In the genomic region with DNA sequence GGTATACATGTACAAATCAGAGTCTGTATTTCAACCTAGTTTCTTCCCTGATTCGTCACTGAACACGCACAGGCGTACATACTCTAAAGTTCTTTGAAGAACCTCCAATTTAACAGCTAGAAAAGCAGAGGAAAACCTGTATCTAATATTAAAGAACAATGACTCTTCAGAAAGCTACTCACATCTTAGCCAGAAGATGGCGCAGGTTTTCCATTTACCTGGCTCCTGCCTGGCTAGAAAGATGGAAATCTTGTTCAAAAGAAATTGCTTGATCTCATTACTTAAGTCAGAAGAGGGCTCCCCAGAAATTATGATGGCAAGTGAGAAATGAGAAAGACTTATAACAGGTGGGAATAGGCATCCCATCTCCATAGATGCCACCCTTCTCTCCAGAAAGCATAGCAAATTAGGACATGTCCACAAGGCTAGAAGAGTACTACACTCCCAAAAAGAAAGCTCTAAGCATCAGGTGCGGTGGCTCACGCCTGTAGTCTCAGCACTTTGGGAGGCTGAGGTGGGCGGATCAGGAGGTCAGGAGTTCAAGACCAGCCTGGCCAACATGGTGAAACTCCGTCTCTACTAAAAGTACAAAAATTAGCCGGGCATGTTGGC, we compare ENCODE assay signal across 8 cellular contexts. TPM values are rescaled to one million over a fixed set of nuclear protein-coding genes. Genes with fewer than 3 reads are reported as not detected.
DNase-seq lines count a peak whose midpoint lies in the region; ATAC-seq, FAIRE-seq and TF ChIP-seq lines count a peak whose summit lies in the region.

No MANE protein-coding gene starts in this region.

- CTCF ChIA-PET in AG04449 (lab: Yijun Ruan, JAX) = interaction anchor here (0.6 to 5.5 kb wide), 23 partner anchors 9 to 573 kb away, joined by 3 to 120 read pairs (median 5); no protein-coding TSS in a partner anchor
- CTCF ChIA-PET in T-cell (lab: Charles Lee) = interaction anchor here (0.5 to 2.1 kb wide), 17 partner anchors 11 to 1269 kb away, joined by 3 to 16 read pairs (median 4); no protein-coding TSS in a partner anchor

- no peak overlapping the region for H3K27ac Mint-ChIP-seq in T-cell

- peaks cover 0 to 7% of the 10 kb centered on the region in 2 donors for H3K27me3 Mint-ChIP-seq in T-cell

- H3K4me1 Mint-ChIP-seq in T-cell = no peaks in the 10 kb centered on the region

- ATAC-seq in T-cell (replicated peaks in 1 of 4) (no peak), HG02610 (IDR thresholded peaks at IDR 0.05; ENCODE audit: unreplicated experiment) (no peak)

- TF ChIP-seq POLR2A in H54 (IDR thresholded peaks at IDR 0.05; ENCODE audit: low read depth, low read length) = no peak

- TF ChIP-seq CTCF in AG04449 (IDR thresholded peaks at IDR 0.05; ENCODE audit: insufficient read depth, low read length, missing control alignments) = peak; percentile 67

- no peak overlapping the region for H3K4me3 ChIP-seq in AG04449 (ENCODE audit: low read depth, low read length)

- H3K9me3 Mint-ChIP-seq in T-cell = no peaks in the 10 kb centered on the region

- no peak overlapping the region for H3K4me3 Mint-ChIP-seq in T-cell

- no peak for DNase-seq in AG04449 (ENCODE audit: low read depth, low spot score)
- peak; percentile 5 for DNase-seq in GDM1 (lab: John Stamatoyannopoulos, UW)
- DNase-seq in NCI-H1092 treated with DMSO at 0.1 percent for 48 hours (lab: John Stamatoyannopoulos, UW) = peak; percentile 41
- peak in 24 of 34 experiments; percentile 5 to 45 (median 17) for DNase-seq in T-cell
- DNase-seq in effector CD8-positive, alpha-beta T cell (lab: John Stamatoyannopoulos, UW) = peak; percentile 3
- peak; percentile 60 for DNase-seq in myocyte (ENCODE audit: low read depth)
- DNase-seq in H54 (ENCODE audit: insufficient read length, low spot score) = no peak

- POLR2A ChIA-PET in AG04449 (lab: Yijun Ruan, JAX) (no interaction called here), T-cell (lab: Charles Lee) (no interaction called here)

- H3K36me3 Mint-ChIP-seq in T-cell = no peaks in the 10 kb centered on the region

- no peak for FAIRE-seq in H54 (lab: Jason Lieb, UNC)

RNA-seq across cellular contexts. Expression of gene L1TD1, which starts 19.0 kb away (rescaled TPM):
- total RNA-seq in T-cell = under 1 TPM in 4 of 5 donors, not detected in 1; 0.09 to 0.47 (median 0.40) TPM
- total RNA-seq in myocyte = not detected in 2 replicates
- polyA plus RNA-seq in myocyte (2012) = not detected

Comparison
In these comparisons a context has a peak if more than half of its experiments do, and no peak if none do; other contexts are left out.
1. DNase-seq: peak in GDM1 (single experiment), NCI-H1092 treated with DMSO at 0.1 percent for 48 hours (single experiment), T-cell (24 of 34), effector CD8-positive, alpha-beta T cell (single experiment) and myocyte (single experiment); none in AG04449 (single experiment) and H54 (single experiment).